In genomic region chr7:107486041-107486440, GRCh38 we compare ENCODE assay signal across 1 cellular context.
TF ChIP-seq lines count a peak whose summit lies in the region.

No MANE protein-coding gene starts in this region.

TF ChIP-seq in GM23338, 12 proteins besides CTCF, POLR2A, EP300 and RAD21 (continued from another document):
- TF ChIP-seq REST (IDR thresholded peaks at IDR 0.05; ENCODE audit: unreplicated experiment) (no peak), EZH2phosphoT487 (IDR thresholded peaks at IDR 0.05; ENCODE audit: unreplicated experiment) (no peak), NANOG (IDR thresholded peaks at IDR 0.05; ENCODE audit: borderline replicate concordance) (no peak)
